ENCODE assay signal across 26 cellular contexts in the genomic region with DNA sequence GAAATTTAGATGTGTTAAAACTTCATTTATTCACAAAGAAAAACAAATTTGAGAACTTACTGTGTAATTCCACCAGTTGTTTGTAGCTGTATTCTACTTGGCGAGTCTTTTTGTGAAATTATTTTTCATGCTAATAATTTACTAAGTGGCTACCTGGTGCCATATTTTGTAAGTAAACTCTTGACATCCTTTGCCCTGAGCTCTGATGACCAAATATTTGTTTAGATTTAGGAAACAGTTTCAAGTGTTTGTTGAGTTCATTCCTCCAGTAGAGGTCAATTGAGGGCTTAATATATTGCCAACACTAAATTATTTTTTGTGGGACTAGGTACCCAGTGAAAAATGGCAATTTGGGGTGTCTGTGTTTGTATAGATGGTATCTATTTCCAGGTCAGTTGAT. TPM values are rescaled to one million over a fixed set of nuclear protein-coding genes. Genes with fewer than 3 reads are reported as not detected.
"Had no signal": no experiment of that assay in that cellular context is flagged by ENCODE, and none has a peak within 500 bp of the region (broad histone marks: within the 10 kb centered on the region; RNA-seq: fewer than 3 reads in every experiment).

No MANE protein-coding gene starts in this region.

- H3K4me3 ChIP-seq: ascending aorta, body of pancreas, MG63, SK-N-MC had no signal

- H3K27me3 ChIP-seq: ascending aorta, body of pancreas, MG63 had no signal

- H3K27ac ChIP-seq: ascending aorta, body of pancreas, KMS-11, SK-N-MC, VCaP had no signal

- ATAC-seq: activated naive CD4-positive, alpha-beta T cell treated with anti-CD3 and anti-CD28 coated beads, Interleukin-2, amount 50 U/mL, for 72 hours; activated naive CD8-positive, alpha-beta T cell treated with anti-CD3 and anti-CD28 coated beads, Interleukin-2, amount 50 U/mL, for 24 hours; activated T-cell treated with anti-CD3 and anti-CD28 coated beads, Interleukin-2, amount 50 U/mL, for 4 hours; body of pancreas; T-cell had no signal

- H3K9me3 ChIP-seq: ascending aorta, body of pancreas, MG63 had no signal

- H3K36me3 ChIP-seq: ascending aorta had no signal

- DNase-seq: activated CD4-positive, alpha-beta memory T cell treated with anti-CD3 and anti-CD28 coated beads for 36 hours; activated CD4-positive, alpha-beta T cell treated with anti-CD3 and anti-CD28 coated beads, Interleukin-2, amount 10 ng/mL, durations not matched to agents 7 days and 5 days; activated CD4-positive, CD25-positive, alpha-beta regulatory T cell; activated CD8-positive, alpha-beta memory T cell treated with anti-CD3 and anti-CD28 coated beads for 24 hours; activated effector memory CD4-positive, alpha-beta T cell treated with anti-CD3 and anti-CD28 coated beads, Interleukin-2, amount 50 U/mL, for 16 hours; activated naive CD4-positive, alpha-beta T cell treated with Interleukin-2 at 50 U/mL for 16 hours; activated naive CD8-positive, alpha-beta T cell treated with anti-CD3 and anti-CD28 coated beads, Interleukin-2, amount 50 U/mL, for 24 hours; activated T-cell treated with anti-CD3 and anti-CD28 coated beads, Interleukin-2, amount 50 U/mL, for 4 hours; amniotic stem cell; body of pancreas; central memory CD4-positive, alpha-beta T cell; MG63; MV-4-11; NCI-H1092 treated with DMSO at 0.1 percent for 48 hours; NCI-H1436; NCI-H1694 treated with DMSO at 0.1 percent for 48 hours; NCI-H446; NCI-H526; T-cell; T-helper 2 cell had no signal

RNA-seq across cellular contexts. Expression of a gene that starts 3.7 kb away (rescaled TPM):
- total RNA-seq: OCI-LY7 had no signal
